1 cellular context compared by ENCODE assay signal in the genomic region with DNA sequence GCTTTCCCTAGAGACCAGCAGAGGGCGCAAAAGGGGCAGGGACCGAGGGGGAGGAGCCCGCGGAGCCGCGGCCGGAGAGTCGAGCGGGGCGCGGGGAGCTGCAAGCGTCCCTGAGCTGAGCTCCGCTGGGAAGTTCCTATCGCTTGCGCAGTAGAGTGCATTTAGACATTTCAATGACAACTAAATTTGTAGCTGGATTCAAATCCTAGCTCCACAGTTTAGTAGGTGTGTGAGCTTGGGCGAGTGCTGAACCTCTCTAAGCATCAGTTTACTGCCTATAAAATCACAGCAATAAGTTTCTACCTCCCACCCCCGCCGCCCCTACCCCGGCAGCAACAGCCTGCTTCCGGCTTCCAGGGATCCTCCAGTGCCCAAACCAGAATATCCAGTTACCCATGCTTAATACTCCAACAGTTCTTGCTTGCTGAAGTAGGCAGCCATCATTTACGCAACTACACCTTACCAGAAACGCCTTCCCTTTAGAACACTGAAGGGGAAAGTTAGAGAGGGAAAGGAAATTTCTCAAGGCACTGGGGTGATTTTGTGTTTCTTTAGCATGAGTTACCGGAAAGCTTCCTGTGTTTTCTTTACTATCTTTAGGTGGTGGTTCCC.
A peak's percentile ranks its signal among the peaks of the same experiment; 100 is the strongest.
TF ChIP-seq lines count a peak whose summit lies in the region.

No MANE protein-coding gene starts in this region.

TF ChIP-seq in HEK293, 187 proteins besides CTCF, POLR2A, EP300 and RAD21 (continued from another document):
- TF ChIP-seq BCL11A (tag by site-specific recombination; IDR thresholded peaks at IDR 0.05; ENCODE audit: low read depth) (0 out of 2 replicates have a peak, but pooled peaks have one; percentile 25), ZNF843 (tag by site-specific recombination; IDR thresholded peaks at IDR 0.05) (peak; percentile 26; the same call in 1 of the 2 replicates), ZNF629 (tag by site-specific recombination; IDR thresholded peaks at IDR 0.05) (peak; percentile 44), KLF8 (tag by site-specific recombination; IDR thresholded peaks at IDR 0.05) (peak; percentile 72), KLF16 (tag by site-specific recombination; IDR thresholded peaks at IDR 0.05) (peak; percentile 86), ZNF561 (tag by site-specific recombination; IDR thresholded peaks at IDR 0.05; ENCODE audit: borderline replicate concordance) (peak; percentile 66; the same call in 1 of the 2 replicates), ZNF558 (tag by site-specific recombination; IDR thresholded peaks at IDR 0.05) (no peak)
- TF ChIP-seq, protein P1, sequence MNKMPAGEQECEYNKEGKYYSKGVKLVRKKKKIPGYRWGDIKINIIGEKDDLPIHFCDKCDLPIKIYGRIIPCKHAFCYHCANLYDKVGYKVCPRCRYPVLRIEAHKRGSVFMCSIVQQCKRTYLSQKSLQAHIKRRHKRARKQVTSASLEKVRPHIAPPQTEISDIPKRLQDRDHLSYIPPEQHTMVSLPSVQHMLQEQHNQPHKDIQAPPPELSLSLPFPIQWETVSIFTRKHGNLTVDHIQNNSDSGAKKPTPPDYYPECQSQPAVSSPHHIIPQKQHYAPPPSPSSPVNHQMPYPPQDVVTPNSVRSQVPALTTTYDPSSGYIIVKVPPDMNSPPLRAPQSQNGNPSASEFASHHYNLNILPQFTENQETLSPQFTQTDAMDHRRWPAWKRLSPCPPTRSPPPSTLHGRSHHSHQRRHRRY (tag by site-specific recombination; IDR thresholded peaks at IDR 0.05): no peak
- TF ChIP-seq, protein P2, sequence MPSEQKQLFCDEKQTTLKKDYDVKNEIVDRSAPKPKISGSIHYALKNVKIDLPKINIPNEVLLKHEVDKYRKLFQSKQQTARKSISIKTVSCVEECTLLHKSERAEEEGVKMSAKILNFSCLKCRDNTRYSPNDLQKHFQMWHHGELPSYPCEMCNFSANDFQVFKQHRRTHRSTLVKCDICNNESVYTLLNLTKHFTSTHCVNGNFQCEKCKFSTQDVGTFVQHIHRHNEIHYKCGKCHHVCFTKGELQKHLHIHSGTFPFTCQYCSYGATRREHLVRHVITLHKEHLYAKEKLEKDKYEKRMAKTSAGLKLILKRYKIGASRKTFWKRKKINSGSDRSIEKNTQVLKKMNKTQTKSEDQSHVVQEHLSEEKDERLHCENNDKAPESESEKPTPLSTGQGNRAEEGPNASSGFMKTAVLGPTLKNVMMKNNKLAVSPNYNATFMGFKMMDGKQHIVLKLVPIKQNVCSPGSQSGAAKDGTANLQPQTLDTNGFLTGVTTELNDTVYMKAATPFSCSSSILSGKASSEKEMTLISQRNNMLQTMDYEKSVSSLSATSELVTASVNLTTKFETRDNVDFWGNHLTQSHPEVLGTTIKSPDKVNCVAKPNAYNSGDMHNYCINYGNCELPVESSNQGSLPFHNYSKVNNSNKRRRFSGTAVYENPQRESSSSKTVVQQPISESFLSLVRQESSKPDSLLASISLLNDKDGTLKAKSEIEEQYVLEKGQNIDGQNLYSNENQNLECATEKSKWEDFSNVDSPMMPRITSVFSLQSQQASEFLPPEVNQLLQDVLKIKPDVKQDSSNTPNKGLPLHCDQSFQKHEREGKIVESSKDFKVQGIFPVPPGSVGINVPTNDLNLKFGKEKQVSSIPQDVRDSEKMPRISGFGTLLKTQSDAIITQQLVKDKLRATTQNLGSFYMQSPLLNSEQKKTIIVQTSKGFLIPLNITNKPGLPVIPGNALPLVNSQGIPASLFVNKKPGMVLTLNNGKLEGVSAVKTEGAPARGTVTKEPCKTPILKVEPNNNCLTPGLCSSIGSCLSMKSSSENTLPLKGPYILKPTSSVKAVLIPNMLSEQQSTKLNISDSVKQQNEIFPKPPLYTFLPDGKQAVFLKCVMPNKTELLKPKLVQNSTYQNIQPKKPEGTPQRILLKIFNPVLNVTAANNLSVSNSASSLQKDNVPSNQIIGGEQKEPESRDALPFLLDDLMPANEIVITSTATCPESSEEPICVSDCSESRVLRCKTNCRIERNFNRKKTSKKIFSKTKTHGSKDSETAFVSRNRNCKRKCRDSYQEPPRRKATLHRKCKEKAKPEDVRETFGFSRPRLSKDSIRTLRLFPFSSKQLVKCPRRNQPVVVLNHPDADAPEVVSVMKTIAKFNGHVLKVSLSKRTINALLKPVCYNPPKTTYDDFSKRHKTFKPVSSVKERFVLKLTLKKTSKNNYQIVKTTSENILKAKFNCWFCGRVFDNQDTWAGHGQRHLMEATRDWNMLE (tag by site-specific recombination; conservative IDR thresholded peaks at IDR 0.05; ENCODE audit: low read depth): 0 out of 2 replicates have a peak, but pooled peaks have one; percentile 53
- TF ChIP-seq, protein P3, sequence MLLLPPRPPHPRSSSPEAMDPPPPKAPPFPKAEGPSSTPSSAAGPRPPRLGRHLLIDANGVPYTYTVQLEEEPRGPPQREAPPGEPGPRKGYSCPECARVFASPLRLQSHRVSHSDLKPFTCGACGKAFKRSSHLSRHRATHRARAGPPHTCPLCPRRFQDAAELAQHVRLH (tag by site-specific recombination; IDR thresholded peaks at IDR 0.05): no peak; the same call in 1 of the 2 replicates
